In the genomic region with DNA sequence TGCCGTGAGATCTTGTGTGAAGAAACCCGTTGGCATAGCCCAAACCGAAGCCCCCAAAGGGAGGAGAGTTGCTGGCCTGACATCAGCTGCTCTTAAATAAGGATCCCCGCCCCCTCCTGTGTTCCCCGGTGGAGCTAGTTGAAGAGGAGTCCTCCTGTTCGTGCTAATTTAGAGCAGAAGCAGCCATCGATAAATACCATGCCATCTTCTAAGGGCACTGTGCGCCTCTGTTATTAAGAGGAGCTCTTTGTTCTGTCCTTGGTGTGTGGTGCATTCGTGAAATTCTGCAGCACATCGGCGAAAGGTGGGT, we compare ENCODE assay signal across 8 cellular contexts. TPM values are rescaled to one million over a fixed set of nuclear protein-coding genes. Genes with fewer than 3 reads are reported as not detected.
A peak's percentile ranks its signal among the peaks of the same experiment; 100 is the strongest.
DNase-seq lines count a peak whose midpoint lies in the region; ATAC-seq and TF ChIP-seq lines count a peak whose summit lies in the region.

No MANE protein-coding gene starts in this region.

- peak; percentile 32 for DNase-seq in stimulated activated CD4-positive, alpha-beta T cell treated with anti-CD3 and anti-CD28 coated beads, Interleukin-4, amount 100 ng/mL, for 1 hour
- DNase-seq in stimulated activated CD4-positive, alpha-beta T cell treated with anti-CD3 and anti-CD28 coated beads, Interleukin-1b, Interleukin-23, amount 100 ng/mL, for 48 hours: no peak
- DNase-seq in SJCRH30 (no peak), vagina (ENCODE audit: extremely low spot score in 2 of 2) (no peak), hepatic stellate cell (ENCODE audit: low spot score) (no peak)
- no peak for DNase-seq in effector memory CD8-positive, alpha-beta T cell

- H3K4me1 Mint-ChIP-seq in effector memory CD8-positive, alpha-beta T cell (ENCODE audit: low read depth in 2 of 2): peaks cover 29 to 51% of the 10 kb centered on the region in 2 donors

- no peak for TF ChIP-seq POLR2A in vagina (IDR thresholded peaks at IDR 0.05)

- no peaks in the 10 kb centered on the region for H3K27me3 ChIP-seq in SJCRH30
- no peaks in the 10 kb centered on the region for H3K27me3 ChIP-seq in mucosa of stomach (ENCODE audit: control insufficient read depth, insufficient read depth, low read length)
- no peaks in the 10 kb centered on the region for H3K27me3 ChIP-seq in vagina

- H3K4me3 ChIP-seq in SJCRH30 (peak overlapping the region; percentile 79), mucosa of stomach (ENCODE audit: low read length) (peak overlapping the region; percentile 91), vagina (peak overlapping the region; percentile 85 to 90)

- peak overlapping the region; percentile 57 for H3K27ac ChIP-seq in SJCRH30
- H3K27ac ChIP-seq in vagina: peak overlapping the region; percentile 90

- intact Hi-C loops in vagina (cut with DNase I): no loop called here

- H3K4me3 Mint-ChIP-seq in effector memory CD8-positive, alpha-beta T cell: peak overlapping the region; percentile 98 to 100

- H3K9ac ChIP-seq in mucosa of stomach (ENCODE audit: low read length): peak overlapping the region; percentile 96

- H3K4me1 ChIP-seq in SJCRH30 (no peaks in the 10 kb centered on the region; the same call in 1 of the 2 replicates), mucosa of stomach (ENCODE audit: control insufficient read depth, insufficient read depth, low read length) (peaks cover 9% of the 10 kb centered on the region), vagina (peaks cover 29% of the 10 kb centered on the region)

- peak; percentile 13 for ATAC-seq in HG03095 (IDR thresholded peaks at IDR 0.05; ENCODE audit: unreplicated experiment)
- ATAC-seq in effector memory CD8-positive, alpha-beta T cell (replicated peaks): no peak

- no peak for TF ChIP-seq CTCF in vagina (IDR thresholded peaks at IDR 0.05)

- H3K36me3 ChIP-seq in SJCRH30 (no peaks in the 10 kb centered on the region), mucosa of stomach (ENCODE audit: control insufficient read depth, insufficient read depth, low read length) (no peaks in the 10 kb centered on the region), vagina (no peaks in the 10 kb centered on the region)

- peaks cover 11% of the 10 kb centered on the region for H3K36me3 Mint-ChIP-seq in effector memory CD8-positive, alpha-beta T cell (ENCODE audit: insufficient read depth)

- H3K27me3 Mint-ChIP-seq in effector memory CD8-positive, alpha-beta T cell: no peaks in the 10 kb centered on the region

- peak overlapping the region; percentile 97 to 99 for H3K27ac Mint-ChIP-seq in effector memory CD8-positive, alpha-beta T cell

- H3K9me3 Mint-ChIP-seq in effector memory CD8-positive, alpha-beta T cell: no peaks in the 10 kb centered on the region

- H3K9me3 ChIP-seq in SJCRH30 (replicated peaks) (no peaks in the 10 kb centered on the region), mucosa of stomach (ENCODE audit: control insufficient read depth, low read length) (no peaks in the 10 kb centered on the region), vagina (no peaks in the 10 kb centered on the region)

RNA-seq across cellular contexts. Expression of gene KLHL7, which starts 0.9 kb away (rescaled TPM):
- 34.8 and 38.6 TPM in 2 replicates for total RNA-seq in SJCRH30 (2014; rRNA removed; shearing (Covaris generic))
- 21.6 TPM for total RNA-seq in vagina
